Comparison of ENCODE assay signal across 25 cellular contexts in genomic region chr2:102837626-102838198, GRCh38.
"Had no signal": no experiment of that assay in that cellular context is flagged by ENCODE, and none has a peak within 500 bp of the region (broad histone marks: within the 10 kb centered on the region; RNA-seq: fewer than 3 reads in every experiment).

No MANE protein-coding gene starts in this region.

- H3K4me1 ChIP-seq: ascending aorta, breast epithelium, colonic mucosa, esophagus squamous epithelium had no signal

- H3K36me3 ChIP-seq: ascending aorta, breast epithelium, cardiac muscle cell, colonic mucosa, esophagus squamous epithelium had no signal

- H3K27me3 ChIP-seq: ascending aorta, breast epithelium, cardiac muscle cell, colonic mucosa, esophagus squamous epithelium had no signal

- H3K4me3 ChIP-seq: ascending aorta, breast epithelium, cardiac muscle cell, colonic mucosa, esophagus squamous epithelium had no signal

- H3K27ac ChIP-seq: ascending aorta, breast epithelium, cardiac muscle cell, colonic mucosa, epithelial cell of prostate, esophagus squamous epithelium had no signal

- H3K9me3 ChIP-seq: ascending aorta, breast epithelium, colonic mucosa, esophagus squamous epithelium had no signal

- DNase-seq: activated CD4-positive, alpha-beta memory T cell treated with anti-CD3 and anti-CD28 coated beads for 36 hours; activated CD4-positive, alpha-beta T cell treated with anti-CD3 and anti-CD28 coated beads for 36 hours; activated CD4-positive, alpha-beta T cell treated with anti-CD3 and anti-CD28 coated beads, Interleukin-2, amount 10 ng/mL, durations not matched to agents 24 days and 14 days; activated CD4-positive, CD25-positive, alpha-beta regulatory T cell; activated CD4-positive, CD25-positive, alpha-beta regulatory T cell treated with anti-CD3 and anti-CD28 coated beads, Interleukin-2, amount 50 U/mL, for 72 hours; activated CD8-positive, alpha-beta memory T cell treated with anti-CD3 and anti-CD28 coated beads, Interleukin-2, amount 10 ng/mL, durations not matched to agents 7 days and 5 days; activated CD8-positive, alpha-beta memory T cell treated with anti-CD3 and anti-CD28 coated beads, Interleukin-2, amount 50 U/mL, for 4 hours; activated CD8-positive, alpha-beta T cell treated with anti-CD3 and anti-CD28 coated beads, Interleukin-2, amount 10 ng/mL, durations not matched to agents 7 days and 5 days; activated effector memory CD4-positive, alpha-beta T cell treated with anti-CD3 and anti-CD28 coated beads, Interleukin-2, amount 50 U/mL, for 16 hours; activated naive CD4-positive, alpha-beta T cell treated with anti-CD3 and anti-CD28 coated beads, Interleukin-2, amount 10 ng/mL, durations not matched to agents 7 days and 5 days; activated naive CD8-positive, alpha-beta T cell treated with anti-CD3 and anti-CD28 coated beads, Interleukin-2, amount 10 ng/mL, durations not matched to agents 7 days and 5 days; activated T-cell treated with anti-CD3 and anti-CD28 coated beads, Interleukin-2, amount 50 U/mL, for 1 hour; activated T-cell treated with anti-CD3 and anti-CD28 coated beads, Interleukin-2, amount 50 U/mL, for 48 hours; central memory CD4-positive, alpha-beta T cell; cerebellar nuclear complex; colonic mucosa; effector CD8-positive, alpha-beta T cell; esophagus squamous epithelium; foreskin melanocyte; T-helper 2 cell had no signal

- ATAC-seq: activated CD4-positive, alpha-beta T cell treated with anti-CD3 and anti-CD28 coated beads for 36 hours; activated CD8-positive, alpha-beta memory T cell treated with anti-CD3 and anti-CD28 coated beads, Interleukin-2, amount 10 ng/mL, durations not matched to agents 7 days and 5 days; activated CD8-positive, alpha-beta T cell treated with anti-CD3 and anti-CD28 coated beads, Interleukin-2, amount 10 ng/mL, durations not matched to agents 7 days and 5 days; activated naive CD4-positive, alpha-beta T cell treated with anti-CD3 and anti-CD28 coated beads, Interleukin-2, amount 50 U/mL, for 72 hours had no signal
